1 cellular context compared by ENCODE assay signal in the genomic region with DNA sequence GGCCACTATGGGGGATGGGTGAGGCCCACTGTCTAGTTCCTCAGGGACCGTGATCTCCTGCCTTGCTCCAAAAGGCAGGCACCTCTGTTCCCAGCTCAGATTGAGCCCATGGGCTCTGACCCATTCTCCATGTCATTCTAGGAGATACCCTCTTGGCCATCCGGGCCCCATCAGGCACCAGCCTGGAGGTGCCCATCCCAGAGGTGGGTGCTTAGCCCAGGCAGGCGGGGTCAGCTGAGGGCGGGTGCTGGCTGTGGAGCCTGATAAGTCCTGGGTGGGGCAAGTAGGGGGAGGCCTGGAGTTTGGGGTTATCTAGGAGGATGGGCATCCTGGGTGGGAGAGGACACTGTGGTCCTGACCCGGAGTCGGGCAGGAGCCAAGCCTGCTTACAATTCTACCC.
TF ChIP-seq lines count a peak whose summit lies in the region.

No MANE protein-coding gene starts in this region.

TF ChIP-seq in WTC11, 78 proteins besides CTCF, POLR2A, EP300 and RAD21:
- TF ChIP-seq, protein P1, sequence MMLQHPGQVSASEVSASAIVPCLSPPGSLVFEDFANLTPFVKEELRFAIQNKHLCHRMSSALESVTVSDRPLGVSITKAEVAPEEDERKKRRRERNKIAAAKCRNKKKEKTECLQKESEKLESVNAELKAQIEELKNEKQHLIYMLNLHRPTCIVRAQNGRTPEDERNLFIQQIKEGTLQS (CRISPR knock-in tag; conservative IDR thresholded peaks at IDR 0.05) = no peak
- TF ChIP-seq FOXJ3 (CRISPR knock-in tag; IDR thresholded peaks at IDR 0.05; ENCODE audit: borderline replicate concordance) (no peak), ETV6 (CRISPR knock-in tag; IDR thresholded peaks at IDR 0.05) (no peak), SMAD3 (CRISPR knock-in tag; IDR thresholded peaks at IDR 0.05; ENCODE audit: borderline replicate concordance) (no peak), JAZF1 (CRISPR knock-in tag; IDR thresholded peaks at IDR 0.05) (no peak), HMGA2 (CRISPR knock-in tag; IDR thresholded peaks at IDR 0.05) (no peak), JUN (CRISPR knock-in tag; IDR thresholded peaks at IDR 0.05) (no peak), GABPB1 (CRISPR knock-in tag; IDR thresholded peaks at IDR 0.05) (no peak), ZNF232 (CRISPR knock-in tag; IDR thresholded peaks at IDR 0.05) (no peak), TEAD4 (CRISPR knock-in tag; IDR thresholded peaks at IDR 0.05) (no peak), SOX15 (CRISPR knock-in tag; IDR thresholded peaks at IDR 0.05) (no peak), IRF2 (CRISPR knock-in tag; IDR thresholded peaks at IDR 0.05; ENCODE audit: borderline replicate concordance, low read depth) (no peak), ZNF423 (CRISPR knock-in tag; IDR thresholded peaks at IDR 0.05) (no peak), ELF4 (CRISPR knock-in tag; IDR thresholded peaks at IDR 0.05; ENCODE audit: low read depth) (no peak)
- TF ChIP-seq, protein P2, sequence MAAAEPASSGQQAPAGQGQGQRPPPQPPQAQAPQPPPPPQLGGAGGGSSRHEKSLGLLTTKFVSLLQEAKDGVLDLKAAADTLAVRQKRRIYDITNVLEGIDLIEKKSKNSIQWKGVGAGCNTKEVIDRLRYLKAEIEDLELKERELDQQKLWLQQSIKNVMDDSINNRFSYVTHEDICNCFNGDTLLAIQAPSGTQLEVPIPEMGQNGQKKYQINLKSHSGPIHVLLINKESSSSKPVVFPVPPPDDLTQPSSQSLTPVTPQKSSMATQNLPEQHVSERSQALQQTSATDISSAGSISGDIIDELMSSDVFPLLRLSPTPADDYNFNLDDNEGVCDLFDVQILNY (CRISPR knock-in tag; IDR thresholded peaks at IDR 0.05) = no peak
- TF ChIP-seq, protein P3, sequence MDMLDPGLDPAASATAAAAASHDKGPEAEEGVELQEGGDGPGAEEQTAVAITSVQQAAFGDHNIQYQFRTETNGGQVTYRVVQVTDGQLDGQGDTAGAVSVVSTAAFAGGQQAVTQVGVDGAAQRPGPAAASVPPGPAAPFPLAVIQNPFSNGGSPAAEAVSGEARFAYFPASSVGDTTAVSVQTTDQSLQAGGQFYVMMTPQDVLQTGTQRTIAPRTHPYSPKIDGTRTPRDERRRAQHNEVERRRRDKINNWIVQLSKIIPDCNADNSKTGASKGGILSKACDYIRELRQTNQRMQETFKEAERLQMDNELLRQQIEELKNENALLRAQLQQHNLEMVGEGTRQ (CRISPR knock-in tag; IDR thresholded peaks at IDR 0.05) = no peak
- TF ChIP-seq, protein P4, sequence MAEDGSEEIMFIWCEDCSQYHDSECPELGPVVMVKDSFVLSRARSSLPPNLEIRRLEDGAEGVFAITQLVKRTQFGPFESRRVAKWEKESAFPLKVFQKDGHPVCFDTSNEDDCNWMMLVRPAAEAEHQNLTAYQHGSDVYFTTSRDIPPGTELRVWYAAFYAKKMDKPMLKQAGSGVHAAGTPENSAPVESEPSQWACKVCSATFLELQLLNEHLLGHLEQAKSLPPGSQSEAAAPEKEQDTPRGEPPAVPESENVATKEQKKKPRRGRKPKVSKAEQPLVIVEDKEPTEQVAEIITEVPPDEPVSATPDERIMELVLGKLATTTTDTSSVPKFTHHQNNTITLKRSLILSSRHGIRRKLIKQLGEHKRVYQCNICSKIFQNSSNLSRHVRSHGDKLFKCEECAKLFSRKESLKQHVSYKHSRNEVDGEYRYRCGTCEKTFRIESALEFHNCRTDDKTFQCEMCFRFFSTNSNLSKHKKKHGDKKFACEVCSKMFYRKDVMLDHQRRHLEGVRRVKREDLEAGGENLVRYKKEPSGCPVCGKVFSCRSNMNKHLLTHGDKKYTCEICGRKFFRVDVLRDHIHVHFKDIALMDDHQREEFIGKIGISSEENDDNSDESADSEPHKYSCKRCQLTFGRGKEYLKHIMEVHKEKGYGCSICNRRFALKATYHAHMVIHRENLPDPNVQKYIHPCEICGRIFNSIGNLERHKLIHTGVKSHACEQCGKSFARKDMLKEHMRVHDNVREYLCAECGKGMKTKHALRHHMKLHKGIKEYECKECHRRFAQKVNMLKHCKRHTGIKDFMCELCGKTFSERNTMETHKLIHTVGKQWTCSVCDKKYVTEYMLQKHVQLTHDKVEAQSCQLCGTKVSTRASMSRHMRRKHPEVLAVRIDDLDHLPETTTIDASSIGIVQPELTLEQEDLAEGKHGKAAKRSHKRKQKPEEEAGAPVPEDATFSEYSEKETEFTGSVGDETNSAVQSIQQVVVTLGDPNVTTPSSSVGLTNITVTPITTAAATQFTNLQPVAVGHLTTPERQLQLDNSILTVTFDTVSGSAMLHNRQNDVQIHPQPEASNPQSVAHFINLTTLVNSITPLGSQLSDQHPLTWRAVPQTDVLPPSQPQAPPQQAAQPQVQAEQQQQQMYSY (CRISPR knock-in tag; IDR thresholded peaks at IDR 0.05) = no peak
- TF ChIP-seq, protein P5, sequence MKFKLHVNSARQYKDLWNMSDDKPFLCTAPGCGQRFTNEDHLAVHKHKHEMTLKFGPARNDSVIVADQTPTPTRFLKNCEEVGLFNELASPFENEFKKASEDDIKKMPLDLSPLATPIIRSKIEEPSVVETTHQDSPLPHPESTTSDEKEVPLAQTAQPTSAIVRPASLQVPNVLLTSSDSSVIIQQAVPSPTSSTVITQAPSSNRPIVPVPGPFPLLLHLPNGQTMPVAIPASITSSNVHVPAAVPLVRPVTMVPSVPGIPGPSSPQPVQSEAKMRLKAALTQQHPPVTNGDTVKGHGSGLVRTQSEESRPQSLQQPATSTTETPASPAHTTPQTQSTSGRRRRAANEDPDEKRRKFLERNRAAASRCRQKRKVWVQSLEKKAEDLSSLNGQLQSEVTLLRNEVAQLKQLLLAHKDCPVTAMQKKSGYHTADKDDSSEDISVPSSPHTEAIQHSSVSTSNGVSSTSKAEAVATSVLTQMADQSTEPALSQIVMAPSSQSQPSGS (CRISPR knock-in tag; IDR thresholded peaks at IDR 0.05; ENCODE audit: borderline replicate concordance, low read depth) = no peak
- TF ChIP-seq, protein P6, sequence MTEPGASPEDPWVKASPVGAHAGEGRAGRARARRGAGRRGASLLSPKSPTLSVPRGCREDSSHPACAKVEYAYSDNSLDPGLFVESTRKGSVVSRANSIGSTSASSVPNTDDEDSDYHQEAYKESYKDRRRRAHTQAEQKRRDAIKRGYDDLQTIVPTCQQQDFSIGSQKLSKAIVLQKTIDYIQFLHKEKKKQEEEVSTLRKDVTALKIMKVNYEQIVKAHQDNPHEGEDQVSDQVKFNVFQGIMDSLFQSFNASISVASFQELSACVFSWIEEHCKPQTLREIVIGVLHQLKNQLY (CRISPR knock-in tag; IDR thresholded peaks at IDR 0.05) = no peak
- TF ChIP-seq, protein P7, sequence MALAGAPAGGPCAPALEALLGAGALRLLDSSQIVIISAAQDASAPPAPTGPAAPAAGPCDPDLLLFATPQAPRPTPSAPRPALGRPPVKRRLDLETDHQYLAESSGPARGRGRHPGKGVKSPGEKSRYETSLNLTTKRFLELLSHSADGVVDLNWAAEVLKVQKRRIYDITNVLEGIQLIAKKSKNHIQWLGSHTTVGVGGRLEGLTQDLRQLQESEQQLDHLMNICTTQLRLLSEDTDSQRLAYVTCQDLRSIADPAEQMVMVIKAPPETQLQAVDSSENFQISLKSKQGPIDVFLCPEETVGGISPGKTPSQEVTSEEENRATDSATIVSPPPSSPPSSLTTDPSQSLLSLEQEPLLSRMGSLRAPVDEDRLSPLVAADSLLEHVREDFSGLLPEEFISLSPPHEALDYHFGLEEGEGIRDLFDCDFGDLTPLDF (CRISPR knock-in tag; IDR thresholded peaks at IDR 0.05) = no peak
